ENCODE assay signal across 19 cellular contexts in genomic region chr3:46468758-46469600, GRCh38. TPM values are rescaled to one million over a fixed set of nuclear protein-coding genes. Genes with fewer than 3 reads are reported as not detected.
DNase-seq lines count a peak whose midpoint lies in the region; TF ChIP-seq lines count a peak whose summit lies in the region.
"Had no signal": no experiment of that assay in that cellular context is flagged by ENCODE, and none has a peak within 500 bp of the region (broad histone marks: within the 10 kb centered on the region; RNA-seq: fewer than 3 reads in every experiment).

No MANE protein-coding gene starts in this region.

- H3K9me3 Mint-ChIP-seq in MCF 10A (ENCODE audit: unreplicated experiment) (no peaks in the 10 kb centered on the region), endodermal cell (no peaks in the 10 kb centered on the region)

- H3K27ac ChIP-seq in breast epithelium, result peak overlapping the region; percentile 38 to 69
- H3K27ac ChIP-seq in endodermal cell (ENCODE audit: low read depth, low read length), result no peak overlapping the region
- H3K27ac ChIP-seq: A549; BLaER1 treated with 17β-estradiol and CSF1 and Interleukin-3, amounts not matched to agents 10 nM and 100 nM; PC-9 had no signal

- no peak for TF ChIP-seq POLR2A in breast epithelium (IDR thresholded peaks at IDR 0.05)

- DNase-seq in breast epithelium (ENCODE audit: low spot score in 2 of 2) (peak in 1 of 2 donors; percentile 24), MCF 10A (ENCODE audit: unreplicated experiment) (no peak), endodermal cell (peak; percentile 22), myocyte (ENCODE audit: low read depth) (peak; percentile 83), dermis blood vessel endothelial cell (no peak), CD1c-positive myeloid dendritic cell (ENCODE audit: extremely low spot score) (no peak), NCI-H1105 treated with DMSO at 0.1 percent for 48 hours (lab: John Stamatoyannopoulos, UW) (no peak)
- DNase-seq in stimulated activated CD8-positive, alpha-beta memory T cell treated with anti-CD3 and anti-CD28 coated beads, Interleukin-4, amount 100 ng/mL, for 48 hours, result peak; percentile 6
- DNase-seq: DMS79 treated with DMSO at 0.1 percent for 48 hours, NCI-H1417, NCI-H1930, NCI-H2171 treated with DMSO at 0.1 percent for 48 hours, NCI-H774, PC-9 had no signal

- H3K36me3 Mint-ChIP-seq in MCF 10A (ENCODE audit: insufficient read depth, unreplicated experiment) (no peaks in the 10 kb centered on the region), endodermal cell (ENCODE audit: low read depth) (no peaks in the 10 kb centered on the region)

- H3K4me3 ChIP-seq in breast epithelium (no peak overlapping the region), endodermal cell (ENCODE audit: low read length) (no peak overlapping the region)
- H3K4me3 ChIP-seq: A549; BLaER1 treated with 17β-estradiol and CSF1 and Interleukin-3, amounts not matched to agents 10 nM and 100 nM; PC-9 had no signal

- CTCF ChIA-PET in MCF 10A (lab: Yijun Ruan, JAX), result interaction anchor here (0.9 to 1.2 kb wide), 2 partner anchors 20 to 21 kb away, joined by 3 read pairs; no protein-coding TSS in a partner anchor

- H3K27me3 ChIP-seq in breast epithelium (peaks cover 0 to 6% of the 10 kb centered on the region in 2 donors), endodermal cell (ENCODE audit: control insufficient read depth, insufficient read depth, low read length, poor library complexity, severe bottlenecking) (no peaks in the 10 kb centered on the region)

- intact Hi-C loops in breast epithelium (cut with DNase I; ENCODE audit: low total_unique reads) (no loop called here), MCF 10A (cut with micrococcal nuclease) (no loop called here)

- H3K27ac Mint-ChIP-seq in MCF 10A (ENCODE audit: low read depth, unreplicated experiment), result no peak overlapping the region
- no peak overlapping the region for H3K27ac Mint-ChIP-seq in endodermal cell

- BruUV-seq in MCF 10A (replicated peaks; lab: Mats Ljungman, UMichigan), result no TSS peak

- no peaks in the 10 kb centered on the region for H3K4me1 ChIP-seq in breast epithelium
- no peaks in the 10 kb centered on the region for H3K4me1 ChIP-seq in endodermal cell (ENCODE audit: control insufficient read depth, insufficient read depth, low read length)
- H3K4me1 ChIP-seq: A549 had no signal

- no peaks in the 10 kb centered on the region for H3K4me1 Mint-ChIP-seq in MCF 10A (ENCODE audit: insufficient read depth, unreplicated experiment)
- H3K4me1 Mint-ChIP-seq in endodermal cell, result no peaks in the 10 kb centered on the region

- TF ChIP-seq CTCF in breast epithelium (IDR thresholded peaks at IDR 0.05) (no peak), MCF 10A (IDR thresholded peaks at IDR 0.05; ENCODE audit: unreplicated experiment) (no peak), endodermal cell (conservative IDR thresholded peaks at IDR 0.05) (no peak)

- H3K4me3 Mint-ChIP-seq in MCF 10A (ENCODE audit: unreplicated experiment) (no peak overlapping the region), endodermal cell (no peak overlapping the region)

- POLR2A ChIA-PET in MCF 10A (lab: Yijun Ruan, JAX), result interaction anchor here (0.8 kb wide), 1 partner anchor 19 kb away, joined by 3 read pairs; no protein-coding TSS in a partner anchor

- WGBS in endodermal cell (ENCODE audit: insufficient coverage in 1 of 2, insufficient read length in 1 of 2), 2 experiments, result 94 to 100% methylated on average over 4 to 6 of the region's 6 CpGs

- H3K27me3 Mint-ChIP-seq in MCF 10A (ENCODE audit: insufficient read depth, unreplicated experiment), result peaks cover 53% of the 10 kb centered on the region
- peaks cover 38% of the 10 kb centered on the region for H3K27me3 Mint-ChIP-seq in endodermal cell (ENCODE audit: insufficient read depth)

- H3K9me3 ChIP-seq in breast epithelium (no peaks in the 10 kb centered on the region), endodermal cell (ENCODE audit: control insufficient read depth, low read length) (no peaks in the 10 kb centered on the region)
- H3K9me3 ChIP-seq: A549 had no signal

- no peak overlapping the region for H3K9ac ChIP-seq in endodermal cell (ENCODE audit: extremely low read depth, low read length, poor library complexity, severe bottlenecking)
- H3K9ac ChIP-seq: BLaER1 treated with 17β-estradiol and CSF1 and Interleukin-3, amounts not matched to agents 10 nM and 100 nM had no signal

- H3K36me3 ChIP-seq in breast epithelium, result no peaks in the 10 kb centered on the region
- H3K36me3 ChIP-seq in endodermal cell (ENCODE audit: control insufficient read depth, insufficient read depth, low read length), result no peaks in the 10 kb centered on the region
- H3K36me3 ChIP-seq: BLaER1 treated with 17β-estradiol and CSF1 and Interleukin-3, amounts not matched to agents 10 nM and 100 nM had no signal

RNA-seq across cellular contexts. Expression of gene LTF, which starts 4.3 kb away (rescaled TPM):
- total RNA-seq in breast epithelium (100 to 1,000 TPM in 2 of 3 donors, 10 to 100 TPM in 1; 78.7 to 282 (median 190) TPM), MCF 10A (2022) (not detected in 2 replicates), endodermal cell (under 1 TPM; 0.24 to 0.31 TPM), myocyte (2.2 and 5.6 TPM in 2 replicates), dermis blood vessel endothelial cell (0.51 and 0.93 TPM in 2 replicates)
- polyA plus RNA-seq in endodermal cell (2013, experiment 1 of 2), result not detected
- polyA plus RNA-seq in endodermal cell (2013, experiment 2 of 2), result not detected
- polyA plus RNA-seq in myocyte (2012), result 0.21 TPM
- total RNA-seq: G401, NCI-H460, PC-9 had no signal
- polyA plus RNA-seq: A549 had no signal

RNA-seq across cellular contexts. Expression of gene RTP3, which starts 28.8 kb away (rescaled TPM):
- total RNA-seq in breast epithelium (not detected), MCF 10A (2022) (not detected in 2 replicates), endodermal cell (not detected), myocyte (not detected in 2 replicates), dermis blood vessel endothelial cell (not detected in 2 replicates)
- not detected for polyA plus RNA-seq in endodermal cell (2013, experiment 1 of 2)
- polyA plus RNA-seq in endodermal cell (2013, experiment 2 of 2), result not detected
- polyA plus RNA-seq in myocyte (2012), result not detected
- total RNA-seq: G401, HT-29, NCI-H460, PC-9 had no signal
- polyA plus RNA-seq: A549 had no signal

Comparison
In these comparisons a context has a peak if more than half of its experiments do, and no peak if none do; other contexts are left out.
1. RNA of gene LTF, which starts 4.3 kb away (total RNA-seq): 78.7 to 282 TPM in breast epithelium; 2.2 to 5.6 TPM in myocyte, 0.51 to 0.93 TPM in dermis blood vessel endothelial cell, 0.24 to 0.31 TPM in endodermal cell and not detected in MCF 10A; every median in the first group is over 10 times any median in the second.
2. DNase-seq: peak in endodermal cell (single experiment), myocyte (single experiment) and stimulated activated CD8-positive, alpha-beta memory T cell treated with anti-CD3 and anti-CD28 coated beads, Interleukin-4, amount 100 ng/mL, for 48 hours (single experiment); none in MCF 10A (single experiment), dermis blood vessel endothelial cell (single experiment), CD1c-positive myeloid dendritic cell (single experiment) and NCI-H1105 treated with DMSO at 0.1 percent for 48 hours (single experiment).